16 cellular contexts compared by ENCODE assay signal in the genomic region with DNA sequence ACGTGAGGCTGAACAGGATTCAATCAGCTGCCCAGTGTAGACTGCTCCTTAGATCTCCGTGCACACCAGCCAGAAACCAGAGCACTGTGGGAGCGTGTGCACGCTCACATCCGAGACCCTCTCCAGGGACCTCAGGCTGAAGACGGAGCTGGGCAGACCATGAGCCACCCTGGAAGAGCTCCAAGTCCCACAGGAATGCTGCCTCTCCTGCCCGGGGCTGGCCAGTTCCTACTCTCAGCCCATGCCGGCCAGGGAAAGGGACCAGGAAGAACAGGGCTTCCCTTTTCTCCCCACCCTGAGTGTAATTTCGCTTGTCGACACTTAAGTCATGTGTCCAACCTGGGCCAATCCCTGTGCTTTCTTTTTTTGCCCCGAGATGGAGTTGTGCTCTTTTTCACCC. TPM values are rescaled to one million over a fixed set of nuclear protein-coding genes. Genes with fewer than 3 reads are reported as not detected.
DNase-seq lines count a peak whose midpoint lies in the region; ATAC-seq, FAIRE-seq and TF ChIP-seq lines count a peak whose summit lies in the region.
"Had no signal": no experiment of that assay in that cellular context is flagged by ENCODE, and none has a peak within 500 bp of the region (broad histone marks: within the 10 kb centered on the region; RNA-seq: fewer than 3 reads in every experiment).

No MANE protein-coding gene starts in this region.

- no peak overlapping the region for H3K9ac ChIP-seq in H1 (replicated peaks in 1 of 4; ENCODE audit: extremely low read depth in 1 of 4, low read depth in 3 of 4, low read length in 3 of 4)

- no peak overlapping the region for H3K23ac ChIP-seq in H1 (ENCODE audit: insufficient read length)

- DNase-seq in CD4-positive, alpha-beta T cell: no peak
- DNase-seq in RPMI7951 (ENCODE audit: low read depth): peak; percentile 56
- DNase-seq in H1 (ENCODE audit: low read depth in 1 of 2, low spot score in 2 of 2): no peak
- no peak for DNase-seq in psoas muscle
- DNase-seq in activated CD4-positive, CD25-positive, alpha-beta regulatory T cell treated with anti-CD3 and anti-CD28 coated beads, Interleukin-2, amount 50 U/mL, for 72 hours: no peak
- DNase-seq: activated CD4-positive, alpha-beta T cell treated with anti-CD3 and anti-CD28 coated beads for 48 hours; brain microvascular endothelial cell; immature natural killer cell; NCI-H187 treated with DMSO at 0.1 percent for 48 hours; RPMI8226 had no signal

- no peaks in the 10 kb centered on the region for H3K9me3 Mint-ChIP-seq in CD4-positive, alpha-beta T cell
- H3K9me3 Mint-ChIP-seq: activated T-helper 2 cell treated with anti-CD3 and anti-CD28 coated beads, Interferon-gamma antibody, Interleukin-2, Interleukin-4, amounts not matched to agents 10 μg/mL and 5 μg/mL and 100 μg/mL, durations not matched to agents 14 hours and 24 hours and 36 hours; immature natural killer cell; T-helper 2 cell treated with Interferon-gamma antibody and Interleukin-4, amounts not matched to agents 5 μg/mL and 100 μg/mL, for 36 hours had no signal

- peaks cover 31 to 60% (median 38%) of the 10 kb centered on the region in 4 experiments for H3K36me3 ChIP-seq in H1 (ENCODE audit: control insufficient read depth in 2 of 4, insufficient read depth in 4 of 4, low read length in 3 of 4)
- H3K36me3 ChIP-seq in psoas muscle (ENCODE audit: insufficient read depth in 1 of 2, low read depth in 1 of 2): peaks cover 0 to 68% of the 10 kb centered on the region in 2 donors

- intact Hi-C loops in CD4-positive, alpha-beta T cell (cut with DNase I, micrococcal nuclease): no loop called here
- intact Hi-C loops in psoas muscle (cut with DNase I): no loop called here

- no peak overlapping the region for H2BK15ac ChIP-seq in H1 (ENCODE audit: low read length)

- H2BK12ac ChIP-seq in H1 (ENCODE audit: low read depth, low read length): no peak overlapping the region

- peaks cover 77% of the 10 kb centered on the region for H3K36me3 Mint-ChIP-seq in CD4-positive, alpha-beta T cell (ENCODE audit: low read depth)

- TF ChIP-seq EP300 in H1 (IDR thresholded peaks at IDR 0.05; ENCODE audit: borderline replicate concordance in 1 of 2, low read depth in 2 of 2, low read length in 2 of 2): no peak

- H3K9me3 ChIP-seq in CD4-positive, alpha-beta T cell (ENCODE audit: control insufficient read depth, low read length): no peaks in the 10 kb centered on the region
- no peaks in the 10 kb centered on the region for H3K9me3 ChIP-seq in H1 (ENCODE audit: insufficient read depth in 2 of 2, low read depth in 1 of 2, low read length in 1 of 2)
- H3K9me3 ChIP-seq in psoas muscle: no peaks in the 10 kb centered on the region

- peaks cover 5% of the 10 kb centered on the region for H3K4me1 Mint-ChIP-seq in CD4-positive, alpha-beta T cell (ENCODE audit: low read depth)

- H3K79me2 ChIP-seq in H1 (ENCODE audit: control insufficient read depth in 1 of 2, insufficient read depth in 2 of 2, low read length in 2 of 2): peaks cover 0 to 20% of the 10 kb centered on the region in 2 experiments; a peak in 3 of 4 replicates

- H3K56ac ChIP-seq in H1 (replicated peaks; ENCODE audit: insufficient read length, low read depth, low read length): no peak overlapping the region

- no peak overlapping the region for H3K18ac ChIP-seq in H1 (ENCODE audit: extremely low read depth, low read length)

- CTCF ChIA-PET in CD4-positive, alpha-beta T cell (lab: Charles Lee): no interaction called here
- CTCF ChIA-PET in H1 (lab: Charles Lee; ENCODE audit: partially characterized antibody): interaction anchor here (0.8 to 3.9 kb wide), 2 partner anchors 15 to 62 kb away, joined by 3 to 24 read pairs; a partner anchor contains a TSS

- no peak overlapping the region for H3K4me3 Mint-ChIP-seq in CD4-positive, alpha-beta T cell
- H3K4me3 Mint-ChIP-seq: immature natural killer cell; T-helper 2 cell treated with Interferon-gamma antibody and Interleukin-4, amounts not matched to agents 5 μg/mL and 100 μg/mL, for 36 hours had no signal

- ATAC-seq in CD4-positive, alpha-beta T cell (ENCODE audit: poor library complexity): no peak
- peak in 2 of 4 donors; percentile 5 to 15 for ATAC-seq in psoas muscle
- no peak for ATAC-seq in GM19351 (IDR thresholded peaks at IDR 0.05; ENCODE audit: unreplicated experiment)
- ATAC-seq in HG03457 (IDR thresholded peaks at IDR 0.05; ENCODE audit: unreplicated experiment): no peak

- H3K27ac Mint-ChIP-seq in CD4-positive, alpha-beta T cell: peak overlapping the region; percentile 39
- H3K27ac Mint-ChIP-seq: activated T-helper 2 cell treated with anti-CD3 and anti-CD28 coated beads, Interferon-gamma antibody, Interleukin-2, Interleukin-4, amounts not matched to agents 10 μg/mL and 5 μg/mL and 100 μg/mL, durations not matched to agents 14 hours and 24 hours and 36 hours; T-helper 2 cell treated with Interferon-gamma antibody and Interleukin-4, amounts not matched to agents 5 μg/mL and 100 μg/mL, for 36 hours had no signal

- no peak for TF ChIP-seq RAD21 in H1 (IDR thresholded peaks at IDR 0.05 in 1 of 2, conservative IDR thresholded peaks at IDR 0.05 in 1 of 2; ENCODE audit: low read depth in 2 of 2, low read length in 2 of 2)

- no peak overlapping the region for H2AFZ ChIP-seq in H1 (ENCODE audit: low read length)

- no peaks in the 10 kb centered on the region for H3K27me3 Mint-ChIP-seq in CD4-positive, alpha-beta T cell

- H3K4me1 ChIP-seq in H1 (replicated peaks in 1 of 4; ENCODE audit: control insufficient read depth in 3 of 4, insufficient read depth in 4 of 4, low read length in 3 of 4) (no peaks in the 10 kb centered on the region), psoas muscle (peaks cover 39% of the 10 kb centered on the region)

- TF ChIP-seq CTCF in CD4-positive, alpha-beta T cell (IDR thresholded peaks at IDR 0.05): no peak
- TF ChIP-seq CTCF in H1 (IDR thresholded peaks at IDR 0.05; ENCODE audit: control extremely low read depth in 1 of 3, insufficient read depth in 1 of 3, low read depth in 1 of 3, low read length in 3 of 3): no peak
- TF ChIP-seq CTCF in psoas muscle (IDR thresholded peaks at IDR 0.05): no peak

- H3K4ac ChIP-seq in H1 (replicated peaks; ENCODE audit: insufficient read length, low read depth, low read length): no peak overlapping the region

- H2BK120ac ChIP-seq in H1 (replicated peaks; ENCODE audit: low read depth, low read length): no peak overlapping the region

- H2BK20ac ChIP-seq in H1 (ENCODE audit: low read length): no peak overlapping the region

- no peaks in the 10 kb centered on the region for H3K27me3 ChIP-seq in CD4-positive, alpha-beta T cell (ENCODE audit: control insufficient read depth, insufficient read depth, low read length)
- H3K27me3 ChIP-seq in H1 (replicated peaks in 1 of 4; ENCODE audit: control insufficient read depth in 3 of 4, extremely low read depth in 1 of 4, insufficient read depth in 3 of 4, low read length in 3 of 4) (no peaks in the 10 kb centered on the region), psoas muscle (ENCODE audit: insufficient read depth in 3 of 3, low read length in 2 of 3) (no peaks in the 10 kb centered on the region)
- H3K27me3 ChIP-seq: brain microvascular endothelial cell had no signal

- H2AK5ac ChIP-seq in H1 (ENCODE audit: low read depth, low read length): no peak overlapping the region

- POLR2A ChIA-PET in CD4-positive, alpha-beta T cell (lab: Charles Lee): no interaction called here
- POLR2A ChIA-PET in H1 (lab: Charles Lee; ENCODE audit: partially characterized antibody): interaction anchor here (0.7 to 12.3 kb wide), 15 partner anchors 8 to 176 kb away, joined by 3 to 151 read pairs (median 4); a partner anchor contains a TSS

- no peak overlapping the region for H3K27ac ChIP-seq in CD4-positive, alpha-beta T cell (ENCODE audit: low read depth, low read length)
- no peak overlapping the region for H3K27ac ChIP-seq in H1 (ENCODE audit: low read depth, low read length)
- peak overlapping the region; percentile 96 for H3K27ac ChIP-seq in psoas muscle
- H3K27ac ChIP-seq: brain microvascular endothelial cell, C4-2B had no signal

- no peak for TF ChIP-seq POLR2A in H1 (IDR thresholded peaks at IDR 0.05; ENCODE audit: control extremely low read depth in 1 of 2, low read depth in 2 of 2, low read length in 2 of 2)

- no peak overlapping the region for H3K14ac ChIP-seq in H1 (ENCODE audit: insufficient read length)

- no peak overlapping the region for H4K8ac ChIP-seq in H1 (ENCODE audit: extremely low read depth, insufficient read depth, low read length)

- no peak overlapping the region for H4K5ac ChIP-seq in H1 (ENCODE audit: insufficient read length, low read depth, low read length)

- no peaks in the 10 kb centered on the region for H3K23me2 ChIP-seq in H1 (ENCODE audit: low read depth, low read length)

- H4K91ac ChIP-seq in H1 (replicated peaks; ENCODE audit: insufficient read length, low read length): no peak overlapping the region

- no peak overlapping the region for H3K4me3 ChIP-seq in H1 (ENCODE audit: extremely low read depth in 1 of 4, insufficient read depth in 2 of 4, low read depth in 3 of 4, low read length in 4 of 4)
- no peak overlapping the region for H3K4me3 ChIP-seq in psoas muscle

- H3K4me2 ChIP-seq in H1 (ENCODE audit: insufficient read depth in 1 of 2, low read depth in 2 of 2, low read length in 2 of 2): no peak overlapping the region

- 92% methylated on average over 10 of the region's 11 CpGs; no CpG with 5 or more reads in 1 of the 2 experiments for WGBS in H1 (ENCODE audit: extremely low coverage in 1 of 2, insufficient coverage in 1 of 2, insufficient read length in 1 of 2, insufficient replicate concordance in 2 of 2, low coverage in 1 of 2, low lambda C conversion rate in 2 of 2, missing lambda C conversion rate in 1 of 2), 2 experiments
- 17 to 36% (median 18%) methylated on average over 11 of the region's 11 CpGs for WGBS in psoas muscle, 3 donors

- peaks cover 13% of the 10 kb centered on the region for H3K79me1 ChIP-seq in H1 (ENCODE audit: low read depth, low read length)

- H4K20me1 ChIP-seq in H1 (replicated peaks in 1 of 2; ENCODE audit: control insufficient read depth in 1 of 2, insufficient read depth in 2 of 2, low read length in 2 of 2): peaks cover 19 to 23% of the 10 kb centered on the region in 2 experiments

- FAIRE-seq in H1 (lab: Jason Lieb, UNC): no peak
- FAIRE-seq: endometrium had no signal

- H2BK5ac ChIP-seq in H1 (ENCODE audit: low read depth, low read length): no peak overlapping the region

RNA-seq across cellular contexts. Expression of a gene that starts 6.9 kb away (rescaled TPM):
- 100 to 1,000 TPM in 1 of 2 experiments, 10 to 100 TPM in 1; 93.3 to 101 TPM for total RNA-seq in CD4-positive, alpha-beta T cell
- 159 and 274 TPM in 2 replicates for total RNA-seq in RPMI7951 (2014; rRNA removed; shearing (Covaris generic))
- total RNA-seq in H1 (2021; fragmentation: NEBNext Ultra II Directional; extraction: Animal tissue kit (Norgen Biotek cat#: 25700)): 186 and 191 TPM in 2 replicates
- polyA plus RNA-seq in H1 (2011; rRNA removed): 83.8 and 118 TPM in 2 replicates
- polyA plus RNA-seq in H1 (2011; cell fraction: cytosol; rRNA removed): 130 TPM
- polyA plus RNA-seq in H1 (2011; cell fraction: nucleus; rRNA removed): 148 TPM
- 149 to 176 TPM (median 160 TPM) in 4 replicates for polyA plus RNA-seq in H1 (2012, experiment 1 of 2)
- polyA plus RNA-seq in H1 (2012, experiment 2 of 2): 125 TPM
- polyA plus RNA-seq in H1 (2013, experiment 1 of 2): 83.8 TPM
- polyA plus RNA-seq in H1 (2013, experiment 2 of 2): 84.5 TPM
- 107 and 142 TPM in 2 replicates for polyA minus RNA-seq in H1 (2011; rRNA and poly(A)+ RNA removed)
- 69.6 TPM for polyA minus RNA-seq in H1 (2011; cell fraction: cytosol; rRNA and poly(A)+ RNA removed)
- 53.1 TPM for polyA minus RNA-seq in H1 (2011; cell fraction: nucleus; rRNA and poly(A)+ RNA removed)
- total RNA-seq in psoas muscle: 10 to 100 TPM; 23.0 to 58.4 (median 47.1) TPM
- 10 to 100 TPM; 37.5 to 79.8 (median 43.8) TPM for polyA plus RNA-seq in psoas muscle

RNA-seq across cellular contexts. Expression of a gene that starts 7.0 kb away (rescaled TPM):
- 10 to 100 TPM; 27.9 to 28.9 TPM for total RNA-seq in CD4-positive, alpha-beta T cell
- total RNA-seq in RPMI7951 (2014; rRNA removed; shearing (Covaris generic)): 241 and 342 TPM in 2 replicates
- 176 and 182 TPM in 2 replicates for total RNA-seq in H1 (2021; fragmentation: NEBNext Ultra II Directional; extraction: Animal tissue kit (Norgen Biotek cat#: 25700))
- polyA plus RNA-seq in H1 (2011; rRNA removed): 963 and 1,221 TPM in 2 replicates
- polyA plus RNA-seq in H1 (2011; cell fraction: cytosol; rRNA removed): 794 TPM
- polyA plus RNA-seq in H1 (2011; cell fraction: nucleus; rRNA removed): 457 TPM
- polyA plus RNA-seq in H1 (2012, experiment 1 of 2): 143 to 393 TPM (median 335 TPM) in 4 replicates
- polyA plus RNA-seq in H1 (2012, experiment 2 of 2): 515 TPM
- 424 TPM for polyA plus RNA-seq in H1 (2013, experiment 1 of 2)
- 403 TPM for polyA plus RNA-seq in H1 (2013, experiment 2 of 2)
- 69.6 and 71.5 TPM in 2 replicates for polyA minus RNA-seq in H1 (2011; rRNA and poly(A)+ RNA removed)
- polyA minus RNA-seq in H1 (2011; cell fraction: cytosol; rRNA and poly(A)+ RNA removed): 84.5 TPM
- polyA minus RNA-seq in H1 (2011; cell fraction: nucleus; rRNA and poly(A)+ RNA removed): 82.7 TPM
- total RNA-seq in psoas muscle: 100 to 1,000 TPM; 118 to 208 (median 135) TPM
- 100 to 1,000 TPM; 273 to 369 (median 323) TPM for polyA plus RNA-seq in psoas muscle

RNA-seq across cellular contexts. Expression of a gene that starts 13.4 kb away (rescaled TPM):
- 100 to 1,000 TPM; 706 to 715 TPM for total RNA-seq in CD4-positive, alpha-beta T cell
- 137 and 170 TPM in 2 replicates for total RNA-seq in RPMI7951 (2014; rRNA removed; shearing (Covaris generic))
- 217 and 246 TPM in 2 replicates for total RNA-seq in H1 (2021; fragmentation: NEBNext Ultra II Directional; extraction: Animal tissue kit (Norgen Biotek cat#: 25700))
- polyA plus RNA-seq in H1 (2011; rRNA removed) (62.4 and 155 TPM in 2 replicates), psoas muscle (100 to 1,000 TPM in 2 of 3 donors, 10 to 100 TPM in 1; 79.1 to 268 (median 100) TPM)
- 39.2 TPM for polyA plus RNA-seq in H1 (2011; cell fraction: cytosol; rRNA removed)
- 107 TPM for polyA plus RNA-seq in H1 (2011; cell fraction: nucleus; rRNA removed)
- 161 to 279 TPM (median 213 TPM) in 4 replicates for polyA plus RNA-seq in H1 (2012, experiment 1 of 2)
- polyA plus RNA-seq in H1 (2012, experiment 2 of 2): 154 TPM
- polyA plus RNA-seq in H1 (2013, experiment 1 of 2): 184 TPM
- 192 TPM for polyA plus RNA-seq in H1 (2013, experiment 2 of 2)
- 14.2 and 21.5 TPM in 2 replicates for polyA minus RNA-seq in H1 (2011; rRNA and poly(A)+ RNA removed)
- 58.5 TPM for polyA minus RNA-seq in H1 (2011; cell fraction: cytosol; rRNA and poly(A)+ RNA removed)
- polyA minus RNA-seq in H1 (2011; cell fraction: nucleus; rRNA and poly(A)+ RNA removed): 44.3 TPM
- total RNA-seq in psoas muscle: 100 to 1,000 TPM in 3 of 4 donors, 10 to 100 TPM in 1; 88.3 to 192 (median 160) TPM

RNA-seq across cellular contexts. Expression of a gene that starts 17.5 kb away (rescaled TPM):
- under 1 TPM in 1 of 2 experiments, not detected in 1; 0.20 TPM for total RNA-seq in CD4-positive, alpha-beta T cell
- total RNA-seq in RPMI7951 (2014; rRNA removed; shearing (Covaris generic)): 3.7 and 3.9 TPM in 2 replicates
- 0.80 and 1.5 TPM in 2 replicates for total RNA-seq in H1 (2021; fragmentation: NEBNext Ultra II Directional; extraction: Animal tissue kit (Norgen Biotek cat#: 25700))
- polyA plus RNA-seq in H1 (2011; rRNA removed) (2.5 and 3.9 TPM in 2 replicates), psoas muscle (1 to 10 TPM in 1 of 3 donors, under 1 TPM in 2; 0.73 to 2.9 (median 0.76) TPM)
- polyA plus RNA-seq in H1 (2011; cell fraction: cytosol; rRNA removed): 1.6 TPM
- 1.5 TPM for polyA plus RNA-seq in H1 (2011; cell fraction: nucleus; rRNA removed)
- 0.48 to 0.69 TPM (median 0.53 TPM) in 3 of 4 replicates, not detected in the other for polyA plus RNA-seq in H1 (2012, experiment 1 of 2)
- polyA plus RNA-seq in H1 (2012, experiment 2 of 2): 0.91 TPM
- 1.6 TPM for polyA plus RNA-seq in H1 (2013, experiment 1 of 2)
- polyA plus RNA-seq in H1 (2013, experiment 2 of 2): 1.3 TPM
- polyA minus RNA-seq in H1 (2011; rRNA and poly(A)+ RNA removed): 0.80 and 1.0 TPM in 2 replicates
- polyA minus RNA-seq in H1 (2011; cell fraction: cytosol; rRNA and poly(A)+ RNA removed): not detected
- 3.9 TPM for polyA minus RNA-seq in H1 (2011; cell fraction: nucleus; rRNA and poly(A)+ RNA removed)
- total RNA-seq in psoas muscle: under 1 TPM; 0.42 to 0.78 (median 0.55) TPM
- polyA plus RNA-seq: immature natural killer cell had no signal

RNA-seq across cellular contexts. Expression of a gene that starts 24.2 kb away (rescaled TPM):
- 100 to 1,000 TPM; 223 to 233 TPM for total RNA-seq in CD4-positive, alpha-beta T cell
- 666 and 757 TPM in 2 replicates for total RNA-seq in RPMI7951 (2014; rRNA removed; shearing (Covaris generic))
- total RNA-seq in H1 (2021; fragmentation: NEBNext Ultra II Directional; extraction: Animal tissue kit (Norgen Biotek cat#: 25700)): 374 and 379 TPM in 2 replicates
- polyA plus RNA-seq in H1 (2011; rRNA removed): 41.4 and 66.6 TPM in 2 replicates
- 49.7 TPM for polyA plus RNA-seq in H1 (2011; cell fraction: cytosol; rRNA removed)
- 116 TPM for polyA plus RNA-seq in H1 (2011; cell fraction: nucleus; rRNA removed)
- 306 to 512 TPM (median 430 TPM) in 4 replicates for polyA plus RNA-seq in H1 (2012, experiment 1 of 2)
- 477 TPM for polyA plus RNA-seq in H1 (2012, experiment 2 of 2)
- 846 TPM for polyA plus RNA-seq in H1 (2013, experiment 1 of 2)
- 918 TPM for polyA plus RNA-seq in H1 (2013, experiment 2 of 2)
- polyA minus RNA-seq in H1 (2011; rRNA and poly(A)+ RNA removed): 63.4 and 66.2 TPM in 2 replicates
- polyA minus RNA-seq in H1 (2011; cell fraction: cytosol; rRNA and poly(A)+ RNA removed): 124 TPM
- polyA minus RNA-seq in H1 (2011; cell fraction: nucleus; rRNA and poly(A)+ RNA removed): 107 TPM
- total RNA-seq in psoas muscle: 100 to 1,000 TPM; 244 to 361 (median 296) TPM
- polyA plus RNA-seq in psoas muscle: 100 to 1,000 TPM; 236 to 384 (median 267) TPM
